15 cellular contexts compared by ENCODE assay signal in genomic region chr12:29320295-29321090, GRCh38.
DNase-seq lines count a peak whose midpoint lies in the region; ATAC-seq and TF ChIP-seq lines count a peak whose summit lies in the region.
"Had no signal": no experiment of that assay in that cellular context is flagged by ENCODE, and none has a peak within 500 bp of the region (broad histone marks: within the 10 kb centered on the region; RNA-seq: fewer than 3 reads in every experiment).

No MANE protein-coding gene starts in this region.

- CTCF ChIA-PET in RWPE1 (lab: Yijun Ruan, JAX) = no interaction called here

- no peak for TF ChIP-seq CTCF in RWPE1 (conservative IDR thresholded peaks at IDR 0.05; ENCODE audit: low read depth)
- no peak for TF ChIP-seq CTCF in retinal pigment epithelial cell (conservative IDR thresholded peaks at IDR 0.05; ENCODE audit: low read depth, low read length)

- H3K27ac ChIP-seq in RWPE1 = no peak overlapping the region
- H3K27ac ChIP-seq in caudate nucleus (ENCODE audit: low read depth, low read length) = no peak overlapping the region
- H3K27ac ChIP-seq: heart right ventricle, stomach had no signal

- POLR2A ChIA-PET in RWPE1 (lab: Yijun Ruan, JAX; ENCODE audit: low non-redundant PET) = no interaction called here

- DNase-seq in GM03348 (ENCODE audit: low spot score) = peak; percentile 58
- peak; percentile 51 for DNase-seq in RWPE1 (ENCODE audit: low spot score)
- DNase-seq in fibroblast of gingiva (ENCODE audit: low read depth) = peak; percentile 44
- DNase-seq in retinal pigment epithelial cell (ENCODE audit: low read depth) = peak; percentile 95
- DNase-seq in caudate nucleus (lab: John Stamatoyannopoulos, UW) = no peak
- DNase-seq in DMS153 (lab: John Stamatoyannopoulos, UW) = no peak
- DNase-seq: activated effector memory CD4-positive, alpha-beta T cell treated with anti-CD3 and anti-CD28 coated beads, Interleukin-2, amount 50 U/mL, for 16 hours; Calu3; heart right ventricle; NCI-H2081 treated with DMSO at 0.1 percent for 48 hours; stimulated activated CD4-positive, alpha-beta T cell treated with anti-CD3 and anti-CD28 coated beads, Interleukin-4, amount 100 ng/mL, for 4 hours; stomach; T-helper 1 cell had no signal

- ATAC-seq in GM21619 (IDR thresholded peaks at IDR 0.05; ENCODE audit: unreplicated experiment) (no peak), HG02759 (IDR thresholded peaks at IDR 0.05; ENCODE audit: unreplicated experiment) (no peak)
- ATAC-seq: heart right ventricle had no signal

- H3K4me3 ChIP-seq in retinal pigment epithelial cell (ENCODE audit: low read length) = no peak overlapping the region
- H3K4me3 ChIP-seq: heart right ventricle, stomach had no signal

Comparison
In these comparisons a context has a peak if more than half of its experiments do, and no peak if none do; other contexts are left out.
1. DNase-seq: peak in GM03348 (single experiment), RWPE1 (single experiment), fibroblast of gingiva (single experiment) and retinal pigment epithelial cell (single experiment); none in caudate nucleus (0 of 61) and DMS153 (single experiment).